1 cellular context compared by ENCODE assay signal in genomic region chr2:121634354-121635307, GRCh38.
A peak's percentile ranks its signal among the peaks of the same experiment; 100 is the strongest.
TF ChIP-seq lines count a peak whose summit lies in the region.

No MANE protein-coding gene starts in this region.

TF ChIP-seq in K562, 482 proteins besides CTCF, POLR2A, EP300 and RAD21 (continued from another document):
- TF ChIP-seq ZNF449 (CRISPR knock-in tag; IDR thresholded peaks at IDR 0.05) (no peak), C11orf30 (IDR thresholded peaks at IDR 0.05; ENCODE audit: low read depth) (peak; percentile 75), RFX5 (IDR thresholded peaks at IDR 0.05; ENCODE audit: low read depth, low read length) (no peak), MAFG (tag; conservative IDR thresholded peaks at IDR 0.05) (peak; percentile 67), MTF1 (CRISPR knock-in tag; IDR thresholded peaks at IDR 0.05; ENCODE audit: borderline replicate concordance) (no peak), KDM1A (IDR thresholded peaks at IDR 0.05) (peak; percentile 21 to 30; a peak in 1 of 4 replicates), ZNF316 (IDR thresholded peaks at IDR 0.05) (peak; percentile 80), EHMT2 (IDR thresholded peaks at IDR 0.05) (no peak)
